1 cellular context compared by ENCODE assay signal in the genomic region with DNA sequence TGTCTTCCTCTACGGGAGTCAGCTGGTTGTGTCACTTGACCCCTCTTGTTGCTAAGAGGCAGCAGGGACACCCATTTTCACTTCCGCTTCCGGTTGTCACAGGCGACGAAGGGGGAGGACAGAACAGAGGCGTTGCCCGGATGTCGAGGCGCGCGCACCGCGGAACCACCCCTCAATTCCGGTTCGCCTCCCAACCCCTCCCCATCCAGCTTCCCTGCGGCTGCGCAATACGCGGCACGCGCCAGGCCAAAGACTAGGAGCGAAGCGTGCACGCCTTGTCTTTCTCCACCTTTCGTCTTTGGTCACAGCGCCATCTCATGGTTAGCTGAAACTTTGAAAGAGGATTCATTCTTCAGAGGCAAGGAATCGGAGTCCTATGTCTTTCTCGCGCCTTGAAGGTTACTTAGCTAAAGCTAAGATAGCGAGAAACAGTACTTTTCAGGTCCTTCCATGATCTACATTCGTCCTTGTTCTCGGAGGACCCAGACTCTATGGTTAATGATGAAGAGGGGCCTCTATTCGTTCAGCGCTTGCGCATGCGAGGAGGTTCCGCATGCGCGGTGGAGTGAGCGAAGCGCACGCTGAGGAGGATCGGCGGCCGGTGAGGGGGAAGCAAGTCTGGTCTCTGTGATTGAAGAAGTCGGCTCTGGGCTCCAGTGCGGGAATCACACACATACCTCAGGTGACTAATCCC.
A peak's percentile ranks its signal among the peaks of the same experiment; 100 is the strongest.
TF ChIP-seq lines count a peak whose summit lies in the region.

A gene (minus strand): TSS at position 30 of the 694 bp plus-strand sequence. CDS start 106 bp downstream, outside the sequence.
A gene (plus strand): TSS at position 554 of the 694 bp plus-strand sequence. CDS start 4,440 bp downstream, outside the sequence.

TF ChIP-seq in WTC11, 78 proteins besides CTCF, POLR2A, EP300 and RAD21 (continued from another document):
- TF ChIP-seq, protein P1, sequence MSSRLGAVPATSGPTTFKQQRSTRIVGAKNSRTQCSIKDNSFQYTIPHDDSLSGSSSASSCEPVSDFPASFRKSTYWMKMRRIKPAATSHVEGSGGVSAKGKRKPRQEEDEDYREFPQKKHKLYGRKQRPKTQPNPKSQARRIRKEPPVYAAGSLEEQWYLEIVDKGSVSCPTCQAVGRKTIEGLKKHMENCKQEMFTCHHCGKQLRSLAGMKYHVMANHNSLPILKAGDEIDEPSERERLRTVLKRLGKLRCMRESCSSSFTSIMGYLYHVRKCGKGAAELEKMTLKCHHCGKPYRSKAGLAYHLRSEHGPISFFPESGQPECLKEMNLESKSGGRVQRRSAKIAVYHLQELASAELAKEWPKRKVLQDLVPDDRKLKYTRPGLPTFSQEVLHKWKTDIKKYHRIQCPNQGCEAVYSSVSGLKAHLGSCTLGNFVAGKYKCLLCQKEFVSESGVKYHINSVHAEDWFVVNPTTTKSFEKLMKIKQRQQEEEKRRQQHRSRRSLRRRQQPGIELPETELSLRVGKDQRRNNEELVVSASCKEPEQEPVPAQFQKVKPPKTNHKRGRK (CRISPR knock-in tag; IDR thresholded peaks at IDR 0.05; ENCODE audit: borderline replicate concordance) = no peak
- TF ChIP-seq, protein P2, sequence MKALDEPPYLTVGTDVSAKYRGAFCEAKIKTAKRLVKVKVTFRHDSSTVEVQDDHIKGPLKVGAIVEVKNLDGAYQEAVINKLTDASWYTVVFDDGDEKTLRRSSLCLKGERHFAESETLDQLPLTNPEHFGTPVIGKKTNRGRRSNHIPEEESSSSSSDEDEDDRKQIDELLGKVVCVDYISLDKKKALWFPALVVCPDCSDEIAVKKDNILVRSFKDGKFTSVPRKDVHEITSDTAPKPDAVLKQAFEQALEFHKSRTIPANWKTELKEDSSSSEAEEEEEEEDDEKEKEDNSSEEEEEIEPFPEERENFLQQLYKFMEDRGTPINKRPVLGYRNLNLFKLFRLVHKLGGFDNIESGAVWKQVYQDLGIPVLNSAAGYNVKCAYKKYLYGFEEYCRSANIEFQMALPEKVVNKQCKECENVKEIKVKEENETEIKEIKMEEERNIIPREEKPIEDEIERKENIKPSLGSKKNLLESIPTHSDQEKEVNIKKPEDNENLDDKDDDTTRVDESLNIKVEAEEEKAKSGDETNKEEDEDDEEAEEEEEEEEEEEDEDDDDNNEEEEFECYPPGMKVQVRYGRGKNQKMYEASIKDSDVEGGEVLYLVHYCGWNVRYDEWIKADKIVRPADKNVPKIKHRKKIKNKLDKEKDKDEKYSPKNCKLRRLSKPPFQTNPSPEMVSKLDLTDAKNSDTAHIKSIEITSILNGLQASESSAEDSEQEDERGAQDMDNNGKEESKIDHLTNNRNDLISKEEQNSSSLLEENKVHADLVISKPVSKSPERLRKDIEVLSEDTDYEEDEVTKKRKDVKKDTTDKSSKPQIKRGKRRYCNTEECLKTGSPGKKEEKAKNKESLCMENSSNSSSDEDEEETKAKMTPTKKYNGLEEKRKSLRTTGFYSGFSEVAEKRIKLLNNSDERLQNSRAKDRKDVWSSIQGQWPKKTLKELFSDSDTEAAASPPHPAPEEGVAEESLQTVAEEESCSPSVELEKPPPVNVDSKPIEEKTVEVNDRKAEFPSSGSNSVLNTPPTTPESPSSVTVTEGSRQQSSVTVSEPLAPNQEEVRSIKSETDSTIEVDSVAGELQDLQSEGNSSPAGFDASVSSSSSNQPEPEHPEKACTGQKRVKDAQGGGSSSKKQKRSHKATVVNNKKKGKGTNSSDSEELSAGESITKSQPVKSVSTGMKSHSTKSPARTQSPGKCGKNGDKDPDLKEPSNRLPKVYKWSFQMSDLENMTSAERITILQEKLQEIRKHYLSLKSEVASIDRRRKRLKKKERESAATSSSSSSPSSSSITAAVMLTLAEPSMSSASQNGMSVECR (CRISPR knock-in tag; IDR thresholded peaks at IDR 0.05; ENCODE audit: borderline replicate concordance) = peak; percentile 73; the same call in 1 of the 2 replicates
- TF ChIP-seq, protein P3, sequence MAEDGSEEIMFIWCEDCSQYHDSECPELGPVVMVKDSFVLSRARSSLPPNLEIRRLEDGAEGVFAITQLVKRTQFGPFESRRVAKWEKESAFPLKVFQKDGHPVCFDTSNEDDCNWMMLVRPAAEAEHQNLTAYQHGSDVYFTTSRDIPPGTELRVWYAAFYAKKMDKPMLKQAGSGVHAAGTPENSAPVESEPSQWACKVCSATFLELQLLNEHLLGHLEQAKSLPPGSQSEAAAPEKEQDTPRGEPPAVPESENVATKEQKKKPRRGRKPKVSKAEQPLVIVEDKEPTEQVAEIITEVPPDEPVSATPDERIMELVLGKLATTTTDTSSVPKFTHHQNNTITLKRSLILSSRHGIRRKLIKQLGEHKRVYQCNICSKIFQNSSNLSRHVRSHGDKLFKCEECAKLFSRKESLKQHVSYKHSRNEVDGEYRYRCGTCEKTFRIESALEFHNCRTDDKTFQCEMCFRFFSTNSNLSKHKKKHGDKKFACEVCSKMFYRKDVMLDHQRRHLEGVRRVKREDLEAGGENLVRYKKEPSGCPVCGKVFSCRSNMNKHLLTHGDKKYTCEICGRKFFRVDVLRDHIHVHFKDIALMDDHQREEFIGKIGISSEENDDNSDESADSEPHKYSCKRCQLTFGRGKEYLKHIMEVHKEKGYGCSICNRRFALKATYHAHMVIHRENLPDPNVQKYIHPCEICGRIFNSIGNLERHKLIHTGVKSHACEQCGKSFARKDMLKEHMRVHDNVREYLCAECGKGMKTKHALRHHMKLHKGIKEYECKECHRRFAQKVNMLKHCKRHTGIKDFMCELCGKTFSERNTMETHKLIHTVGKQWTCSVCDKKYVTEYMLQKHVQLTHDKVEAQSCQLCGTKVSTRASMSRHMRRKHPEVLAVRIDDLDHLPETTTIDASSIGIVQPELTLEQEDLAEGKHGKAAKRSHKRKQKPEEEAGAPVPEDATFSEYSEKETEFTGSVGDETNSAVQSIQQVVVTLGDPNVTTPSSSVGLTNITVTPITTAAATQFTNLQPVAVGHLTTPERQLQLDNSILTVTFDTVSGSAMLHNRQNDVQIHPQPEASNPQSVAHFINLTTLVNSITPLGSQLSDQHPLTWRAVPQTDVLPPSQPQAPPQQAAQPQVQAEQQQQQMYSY (CRISPR knock-in tag; IDR thresholded peaks at IDR 0.05) = no peak
- TF ChIP-seq HMGA2 (CRISPR knock-in tag; IDR thresholded peaks at IDR 0.05) (0 out of 2 replicates have a peak, but pooled peaks have one; percentile 6), MYBL2 (CRISPR knock-in tag; IDR thresholded peaks at IDR 0.05) (no peak), ETV6 (CRISPR knock-in tag; IDR thresholded peaks at IDR 0.05) (peak; percentile 63; the same call in 1 of the 2 replicates), ATF1 (CRISPR knock-in tag; IDR thresholded peaks at IDR 0.05) (no peak), SP1 (CRISPR knock-in tag; conservative IDR thresholded peaks at IDR 0.05) (peak; percentile 76), NFATC4 (CRISPR knock-in tag; IDR thresholded peaks at IDR 0.05) (no peak), ZNF423 (CRISPR knock-in tag; IDR thresholded peaks at IDR 0.05) (no peak), SMAD3 (CRISPR knock-in tag; IDR thresholded peaks at IDR 0.05; ENCODE audit: borderline replicate concordance) (0 out of 2 replicates have a peak, but pooled peaks have one; percentile 62), TCF7 (CRISPR knock-in tag; IDR thresholded peaks at IDR 0.05; ENCODE audit: low read depth) (no peak), FOXK1 (CRISPR knock-in tag; IDR thresholded peaks at IDR 0.05) (peak; percentile 99), TEAD1 (CRISPR knock-in tag; IDR thresholded peaks at IDR 0.05) (peak; percentile 48; the same call in 1 of the 2 replicates), RORB (CRISPR knock-in tag; IDR thresholded peaks at IDR 0.05) (no peak), FOXJ3 (CRISPR knock-in tag; IDR thresholded peaks at IDR 0.05; ENCODE audit: borderline replicate concordance) (no peak), GTF2I (CRISPR knock-in tag; conservative IDR thresholded peaks at IDR 0.05) (no peak)
- TF ChIP-seq, protein P4, sequence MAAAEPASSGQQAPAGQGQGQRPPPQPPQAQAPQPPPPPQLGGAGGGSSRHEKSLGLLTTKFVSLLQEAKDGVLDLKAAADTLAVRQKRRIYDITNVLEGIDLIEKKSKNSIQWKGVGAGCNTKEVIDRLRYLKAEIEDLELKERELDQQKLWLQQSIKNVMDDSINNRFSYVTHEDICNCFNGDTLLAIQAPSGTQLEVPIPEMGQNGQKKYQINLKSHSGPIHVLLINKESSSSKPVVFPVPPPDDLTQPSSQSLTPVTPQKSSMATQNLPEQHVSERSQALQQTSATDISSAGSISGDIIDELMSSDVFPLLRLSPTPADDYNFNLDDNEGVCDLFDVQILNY (CRISPR knock-in tag; IDR thresholded peaks at IDR 0.05) = no peak
- TF ChIP-seq, protein P5, sequence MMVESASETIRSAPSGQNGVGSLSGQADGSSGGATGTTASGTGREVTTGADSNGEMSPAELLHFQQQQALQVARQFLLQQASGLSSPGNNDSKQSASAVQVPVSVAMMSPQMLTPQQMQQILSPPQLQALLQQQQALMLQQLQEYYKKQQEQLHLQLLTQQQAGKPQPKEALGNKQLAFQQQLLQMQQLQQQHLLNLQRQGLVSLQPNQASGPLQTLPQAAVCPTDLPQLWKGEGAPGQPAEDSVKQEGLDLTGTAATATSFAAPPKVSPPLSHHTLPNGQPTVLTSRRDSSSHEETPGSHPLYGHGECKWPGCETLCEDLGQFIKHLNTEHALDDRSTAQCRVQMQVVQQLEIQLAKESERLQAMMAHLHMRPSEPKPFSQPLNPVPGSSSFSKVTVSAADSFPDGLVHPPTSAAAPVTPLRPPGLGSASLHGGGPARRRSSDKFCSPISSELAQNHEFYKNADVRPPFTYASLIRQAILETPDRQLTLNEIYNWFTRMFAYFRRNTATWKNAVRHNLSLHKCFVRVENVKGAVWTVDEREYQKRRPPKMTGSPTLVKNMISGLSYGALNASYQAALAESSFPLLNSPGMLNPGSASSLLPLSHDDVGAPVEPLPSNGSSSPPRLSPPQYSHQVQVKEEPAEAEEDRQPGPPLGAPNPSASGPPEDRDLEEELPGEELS (CRISPR knock-in tag; IDR thresholded peaks at IDR 0.05) = 0 out of 2 replicates have a peak, but pooled peaks have one; percentile 20
- TF ChIP-seq, protein P6, sequence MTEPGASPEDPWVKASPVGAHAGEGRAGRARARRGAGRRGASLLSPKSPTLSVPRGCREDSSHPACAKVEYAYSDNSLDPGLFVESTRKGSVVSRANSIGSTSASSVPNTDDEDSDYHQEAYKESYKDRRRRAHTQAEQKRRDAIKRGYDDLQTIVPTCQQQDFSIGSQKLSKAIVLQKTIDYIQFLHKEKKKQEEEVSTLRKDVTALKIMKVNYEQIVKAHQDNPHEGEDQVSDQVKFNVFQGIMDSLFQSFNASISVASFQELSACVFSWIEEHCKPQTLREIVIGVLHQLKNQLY (CRISPR knock-in tag; IDR thresholded peaks at IDR 0.05) = no peak
- TF ChIP-seq, protein P7, sequence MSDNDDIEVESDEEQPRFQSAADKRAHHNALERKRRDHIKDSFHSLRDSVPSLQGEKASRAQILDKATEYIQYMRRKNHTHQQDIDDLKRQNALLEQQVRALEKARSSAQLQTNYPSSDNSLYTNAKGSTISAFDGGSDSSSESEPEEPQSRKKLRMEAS (CRISPR knock-in tag; IDR thresholded peaks at IDR 0.05) = peak; percentile 94
